10 cellular contexts compared by ENCODE assay signal in genomic region chr22:41557401-41558240, GRCh38. TPM values are rescaled to one million over a fixed set of nuclear protein-coding genes. Genes with fewer than 3 reads are reported as not detected.
DNase-seq lines count a peak whose midpoint lies in the region; ATAC-seq and TF ChIP-seq lines count a peak whose summit lies in the region.
"Had no signal": no experiment of that assay in that cellular context is flagged by ENCODE, and none has a peak within 500 bp of the region (broad histone marks: within the 10 kb centered on the region; RNA-seq: fewer than 3 reads in every experiment).

No MANE protein-coding gene starts in this region.

- peak overlapping the region; percentile 84 to 98 (median 89) for H3K27ac Mint-ChIP-seq in brain
- no peak overlapping the region for H3K27ac Mint-ChIP-seq in activated T-helper 2 cell treated with anti-CD3 and anti-CD28 coated beads, Interferon-gamma antibody, Interleukin-2, Interleukin-4, amounts not matched to agents 10 μg/mL and 5 μg/mL and 100 μg/mL, durations not matched to agents 14 hours and 24 hours and 36 hours
- H3K27ac Mint-ChIP-seq: activated B cell treated with CpG ODN at 0.5 μM for 24 hours had no signal

- no peak for TF ChIP-seq POLR2A in upper lobe of left lung (IDR thresholded peaks at IDR 0.05)

- no peaks in the 10 kb centered on the region for H3K36me3 ChIP-seq in left lung
- no peaks in the 10 kb centered on the region for H3K36me3 ChIP-seq in upper lobe of left lung

- no peaks in the 10 kb centered on the region for H3K9me3 ChIP-seq in left lung
- H3K9me3 ChIP-seq in upper lobe of left lung: no peaks in the 10 kb centered on the region

- peaks cover 0 to 49% of the 10 kb centered on the region in 2 donors for H3K27me3 ChIP-seq in left lung
- no peaks in the 10 kb centered on the region for H3K27me3 ChIP-seq in upper lobe of left lung

- H3K4me1 ChIP-seq in left lung (no peaks in the 10 kb centered on the region), upper lobe of left lung (peaks cover 7 to 26% (median 14%) of the 10 kb centered on the region in 4 donors)
- H3K4me1 ChIP-seq: parathyroid adenoma had no signal

- peak; percentile 22 for DNase-seq in stimulated activated CD4-positive, alpha-beta T cell treated with anti-CD3 and anti-CD28 coated beads, Interleukin-1b, Interleukin-23, amount 100 ng/mL, for 48 hours
- DNase-seq in stimulated activated CD4-positive, alpha-beta T cell treated with anti-CD3 and anti-CD28 coated beads, Interleukin-4, amount 100 ng/mL, for 4 hours: no peak
- DNase-seq in left lung: peak in 1 of 2 donors; percentile 83
- peak in 1 of 2 donors; percentile 83 for DNase-seq in upper lobe of left lung
- DNase-seq in T-helper 1 cell: no peak
- no peak for DNase-seq in NCI-H187 treated with DMSO at 0.1 percent for 48 hours (lab: John Stamatoyannopoulos, UW)
- DNase-seq in activated T-helper 2 cell treated with anti-CD3 and anti-CD28 coated beads, Interferon-gamma antibody, Interleukin-2, Interleukin-4, amounts not matched to agents 10 μg/mL and 5 μg/mL and 100 μg/mL, durations not matched to agents 14 hours and 24 hours and 36 hours (ENCODE audit: low spot score): no peak
- DNase-seq: activated B cell treated with CpG ODN at 0.5 μM for 24 hours had no signal

- H3K27me3 Mint-ChIP-seq in brain: peaks cover 6% of the 10 kb centered on the region
- peaks cover 28% of the 10 kb centered on the region for H3K27me3 Mint-ChIP-seq in activated T-helper 2 cell treated with anti-CD3 and anti-CD28 coated beads, Interferon-gamma antibody, Interleukin-2, Interleukin-4, amounts not matched to agents 10 μg/mL and 5 μg/mL and 100 μg/mL, durations not matched to agents 14 hours and 24 hours and 36 hours (ENCODE audit: low read depth)

- H3K36me3 Mint-ChIP-seq in brain: no peaks in the 10 kb centered on the region
- H3K36me3 Mint-ChIP-seq in activated T-helper 2 cell treated with anti-CD3 and anti-CD28 coated beads, Interferon-gamma antibody, Interleukin-2, Interleukin-4, amounts not matched to agents 10 μg/mL and 5 μg/mL and 100 μg/mL, durations not matched to agents 14 hours and 24 hours and 36 hours (ENCODE audit: low read depth): no peaks in the 10 kb centered on the region

- no peak for TF ChIP-seq CTCF in brain (conservative IDR thresholded peaks at IDR 0.05)
- no peak for TF ChIP-seq CTCF in left lung (IDR thresholded peaks at IDR 0.05)
- TF ChIP-seq CTCF in upper lobe of left lung (IDR thresholded peaks at IDR 0.05): no peak

- H3K27ac ChIP-seq in left lung (peak overlapping the region; percentile 51 to 73), upper lobe of left lung (peak overlapping the region; percentile 20 to 79 (median 70))
- H3K27ac ChIP-seq: parathyroid adenoma had no signal

- ATAC-seq in left lung (peak; percentile 86), upper lobe of left lung (ENCODE audit: low FRiP score in 2 of 2) (peak; percentile 75 to 86)

- H3K4me3 Mint-ChIP-seq in brain: peak overlapping the region; percentile 34 to 67 (median 38)
- no peak overlapping the region for H3K4me3 Mint-ChIP-seq in activated T-helper 2 cell treated with anti-CD3 and anti-CD28 coated beads, Interferon-gamma antibody, Interleukin-2, Interleukin-4, amounts not matched to agents 10 μg/mL and 5 μg/mL and 100 μg/mL, durations not matched to agents 14 hours and 24 hours and 36 hours (ENCODE audit: low read depth)
- H3K4me3 Mint-ChIP-seq: activated B cell treated with CpG ODN at 0.5 μM for 24 hours had no signal

- intact Hi-C loops in left lung (cut with DNase I): no loop called here
- intact Hi-C loops in activated T-helper 2 cell treated with anti-CD3 and anti-CD28 coated beads, Interferon-gamma antibody, Interleukin-2, Interleukin-4, amounts not matched to agents 10 μg/mL and 5 μg/mL and 100 μg/mL, durations not matched to agents 14 hours and 24 hours and 36 hours (cut with micrococcal nuclease): no loop called here

- peak in 1 of 4 donors; percentile 40 for TF ChIP-seq EP300 in upper lobe of left lung (IDR thresholded peaks at IDR 0.05)

- H3K9me3 Mint-ChIP-seq in brain: peaks cover 0 to 5% (median 0%) of the 10 kb centered on the region in 5 experiments
- no peaks in the 10 kb centered on the region for H3K9me3 Mint-ChIP-seq in activated T-helper 2 cell treated with anti-CD3 and anti-CD28 coated beads, Interferon-gamma antibody, Interleukin-2, Interleukin-4, amounts not matched to agents 10 μg/mL and 5 μg/mL and 100 μg/mL, durations not matched to agents 14 hours and 24 hours and 36 hours
- H3K9me3 Mint-ChIP-seq: activated B cell treated with CpG ODN at 0.5 μM for 24 hours had no signal

- 41 to 57% methylated on average over 11 to 19 of the region's 19 CpGs for WGBS in upper lobe of left lung, 2 donors

- no peak overlapping the region for H3K4me3 ChIP-seq in left lung
- H3K4me3 ChIP-seq in upper lobe of left lung: no peak overlapping the region

- H3K4me1 Mint-ChIP-seq in brain: peaks cover 91% of the 10 kb centered on the region
- H3K4me1 Mint-ChIP-seq in activated T-helper 2 cell treated with anti-CD3 and anti-CD28 coated beads, Interferon-gamma antibody, Interleukin-2, Interleukin-4, amounts not matched to agents 10 μg/mL and 5 μg/mL and 100 μg/mL, durations not matched to agents 14 hours and 24 hours and 36 hours (ENCODE audit: low read depth): peaks cover 2% of the 10 kb centered on the region
- H3K4me1 Mint-ChIP-seq: activated B cell treated with CpG ODN at 0.5 μM for 24 hours had no signal

RNA-seq across cellular contexts. Expression of gene CSDC2, which starts 3.2 kb away (rescaled TPM):
- 9.6 TPM for polyA plus RNA-seq in brain (ENCODE audit: insufficient read depth, low read depth, low replicate concordance)
- total RNA-seq in left lung (1 to 10 TPM; 5.1 to 5.5 TPM), upper lobe of left lung (1 to 10 TPM; 1.3 to 8.4 (median 5.7) TPM)
- not detected in 2 replicates for total RNA-seq in activated T-helper 2 cell treated with anti-CD3 and anti-CD28 coated beads, Interferon-gamma antibody, Interleukin-2, Interleukin-4, amounts not matched to agents 10 μg/mL and 5 μg/mL and 100 μg/mL, durations not matched to agents 14 hours and 24 hours and 36 hours
- total RNA-seq: activated B cell treated with CpG ODN at 0.5 μM for 24 hours had no signal

RNA-seq across cellular contexts. Expression of gene POLR3H, which starts 13.4 kb away (rescaled TPM):
- polyA plus RNA-seq in brain (ENCODE audit: insufficient read depth, low read depth, low replicate concordance): 39.3 TPM
- 10 to 100 TPM; 31.3 to 55.4 TPM for total RNA-seq in left lung
- 10 to 100 TPM; 35.6 to 73.5 (median 53.0) TPM for total RNA-seq in upper lobe of left lung
- total RNA-seq in activated T-helper 2 cell treated with anti-CD3 and anti-CD28 coated beads, Interferon-gamma antibody, Interleukin-2, Interleukin-4, amounts not matched to agents 10 μg/mL and 5 μg/mL and 100 μg/mL, durations not matched to agents 14 hours and 24 hours and 36 hours: 28.6 and 33.2 TPM in 2 replicates

RNA-seq across cellular contexts. Expression of gene PMM1, which starts 32.0 kb away (rescaled TPM):
- 65.2 TPM for polyA plus RNA-seq in brain (ENCODE audit: insufficient read depth, low read depth, low replicate concordance)
- total RNA-seq in left lung: 10 to 100 TPM; 36.5 to 46.0 TPM
- total RNA-seq in upper lobe of left lung: 100 to 1,000 TPM in 4 of 6 donors, 10 to 100 TPM in 2; 42.1 to 226 (median 105) TPM
- 23.4 and 25.8 TPM in 2 replicates for total RNA-seq in activated T-helper 2 cell treated with anti-CD3 and anti-CD28 coated beads, Interferon-gamma antibody, Interleukin-2, Interleukin-4, amounts not matched to agents 10 μg/mL and 5 μg/mL and 100 μg/mL, durations not matched to agents 14 hours and 24 hours and 36 hours
